In genomic region chr3:86046436-86047328, GRCh38 we compare ENCODE assay signal across 25 cellular contexts.
"Had no signal": no experiment of that assay in that cellular context is flagged by ENCODE, and none has a peak within 500 bp of the region (broad histone marks: within the 10 kb centered on the region; RNA-seq: fewer than 3 reads in every experiment).

No MANE protein-coding gene starts in this region.

- H3K9ac ChIP-seq: neural progenitor cell, parathyroid adenoma had no signal

- H3K4me1 Mint-ChIP-seq: central memory CD8-positive, alpha-beta T cell; naive thymus-derived CD4-positive, alpha-beta T cell; nephron; stimulated activated naive B cell treated with anti-CD40 and anti-IgM and Interleukin-4, amounts not matched to agents 10 μg/mL and 1 μg/mL and 100 μg/mL, for 72 hours had no signal

- H3K36me3 Mint-ChIP-seq: naive thymus-derived CD4-positive, alpha-beta T cell; neural progenitor cell; stimulated activated naive B cell treated with anti-CD40 and anti-IgM and Interleukin-4, amounts not matched to agents 10 μg/mL and 1 μg/mL and 100 μg/mL, for 72 hours had no signal

- H3K36me3 ChIP-seq: esophagus squamous epithelium, neural progenitor cell, spleen, suprapubic skin, transverse colon, upper lobe of right lung, uterus had no signal

- DNase-seq: dermis blood vessel endothelial cell; effector memory CD4-positive, alpha-beta T cell; erythroblast; esophagus squamous epithelium; head of caudate nucleus; left colon; mesenchymal stem cell; midbrain; naive thymus-derived CD4-positive, alpha-beta T cell; spleen; stimulated activated naive B cell treated with anti-CD40 and anti-IgM and Interleukin-4, amounts not matched to agents 10 μg/mL and 1 μg/mL and 100 μg/mL, for 72 hours; transverse colon; upper lobe of right lung; uterus had no signal

- ATAC-seq: left colon; naive thymus-derived CD4-positive, alpha-beta T cell; stimulated activated naive B cell treated with anti-CD40 and anti-IgM and Interleukin-4, amounts not matched to agents 10 μg/mL and 1 μg/mL and 100 μg/mL, for 72 hours; upper lobe of right lung had no signal

- H3K27ac Mint-ChIP-seq: naive thymus-derived CD4-positive, alpha-beta T cell; nephron; neural progenitor cell; progenitor cell of endocrine pancreas; stimulated activated naive B cell treated with anti-CD40 and anti-IgM and Interleukin-4, amounts not matched to agents 10 μg/mL and 1 μg/mL and 100 μg/mL, for 72 hours; stimulated activated naive CD8-positive, alpha-beta T cell treated with anti-CD3 and anti-CD28 coated beads, Interleukin-15, Interleukin-2, amounts not matched to agents 100 ng/mL and 50 ng/mL, for 24 hours had no signal

- H3K27me3 ChIP-seq: esophagus squamous epithelium, hepatocyte, neural progenitor cell, spleen, suprapubic skin, transverse colon, upper lobe of right lung, uterus had no signal

- H3K4me3 ChIP-seq: coronary artery, esophagus squamous epithelium, hepatocyte, lung, neural progenitor cell, skin epidermis, spleen, suprapubic skin, transverse colon, upper lobe of right lung, uterus had no signal

- H3K27me3 Mint-ChIP-seq: central memory CD8-positive, alpha-beta T cell; naive thymus-derived CD4-positive, alpha-beta T cell; progenitor cell of endocrine pancreas; stimulated activated naive B cell treated with anti-CD40 and anti-IgM and Interleukin-4, amounts not matched to agents 10 μg/mL and 1 μg/mL and 100 μg/mL, for 72 hours; stimulated activated naive CD8-positive, alpha-beta T cell treated with anti-CD3 and anti-CD28 coated beads, Interleukin-15, Interleukin-2, amounts not matched to agents 100 ng/mL and 50 ng/mL, for 24 hours had no signal

- H3K4me1 ChIP-seq: esophagus squamous epithelium, neural progenitor cell, parathyroid adenoma, spleen, suprapubic skin, transverse colon, upper lobe of right lung, uterus had no signal

- H3K4me3 Mint-ChIP-seq: central memory CD8-positive, alpha-beta T cell; naive thymus-derived CD4-positive, alpha-beta T cell; nephron; neural progenitor cell; stimulated activated naive B cell treated with anti-CD40 and anti-IgM and Interleukin-4, amounts not matched to agents 10 μg/mL and 1 μg/mL and 100 μg/mL, for 72 hours; stimulated activated naive CD8-positive, alpha-beta T cell treated with anti-CD3 and anti-CD28 coated beads, Interleukin-15, Interleukin-2, amounts not matched to agents 100 ng/mL and 50 ng/mL, for 24 hours had no signal

- H3K27ac ChIP-seq: coronary artery, esophagus squamous epithelium, hepatocyte, neural progenitor cell, parathyroid adenoma, skin epidermis, spleen, suprapubic skin, transverse colon, upper lobe of right lung, uterus had no signal

- H3K9me3 ChIP-seq: transverse colon, upper lobe of right lung, uterus had no signal
